Comparison of ENCODE assay signal across 10 cellular contexts in the genomic region with DNA sequence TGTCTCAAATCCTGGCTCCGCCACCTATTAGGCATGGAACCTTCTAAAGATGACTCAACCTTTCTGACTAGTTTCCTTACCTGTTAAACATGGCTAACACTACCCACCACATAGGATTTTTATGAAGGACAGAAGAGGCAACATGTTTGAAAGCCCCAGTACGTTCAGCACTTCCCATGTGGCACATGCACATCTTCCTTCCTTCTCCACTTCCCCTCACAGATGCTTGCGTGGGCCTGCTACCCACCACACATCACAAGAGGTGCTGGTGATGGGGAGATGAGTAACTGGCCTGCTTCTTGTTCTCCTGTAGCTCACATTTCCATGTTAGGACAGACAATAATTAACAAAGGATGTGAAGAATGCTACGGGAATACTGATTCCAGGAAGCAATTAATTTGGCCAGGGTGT. TPM values are rescaled to one million over a fixed set of nuclear protein-coding genes. Genes with fewer than 3 reads are reported as not detected.
A peak's percentile ranks its signal among the peaks of the same experiment; 100 is the strongest.
DNase-seq lines count a peak whose midpoint lies in the region; ATAC-seq, FAIRE-seq and TF ChIP-seq lines count a peak whose summit lies in the region.
"Had no signal": no experiment of that assay in that cellular context is flagged by ENCODE, and none has a peak within 500 bp of the region (broad histone marks: within the 10 kb centered on the region; RNA-seq: fewer than 3 reads in every experiment).

No MANE protein-coding gene starts in this region.

- TF ChIP-seq RAD21 in A549 (conservative IDR thresholded peaks at IDR 0.05 in 1 of 2, IDR thresholded peaks at IDR 0.05 in 1 of 2): no peak

- CTCF ChIA-PET in A549 (lab: Yijun Ruan, JAX): interaction anchor here (1.2 to 1.5 kb wide), 2 partner anchors 12 to 104 kb away, joined by 4 to 6 read pairs; no protein-coding TSS in a partner anchor

- 86% methylated on average over 4 of the region's 4 CpGs for whole genome bisulfite sequencing in A549 (ENCODE audit: missing lambda C conversion rate)

- TF ChIP-seq POLR2A in A549 (IDR thresholded peaks at IDR 0.05; ENCODE audit: low read length): no peak

- no peak overlapping the region for H3K27ac ChIP-seq in A549
- H3K27ac ChIP-seq: KMS-11, psoas muscle had no signal

- POLR2A ChIA-PET in A549 (lab: Yijun Ruan, JAX): no interaction called here

- 0 out of 3 replicates have a peak overlapping the region, but pooled peaks have one; percentile 5 for H3K4me2 ChIP-seq in A549
- H3K4me2 ChIP-seq: KMS-11 had no signal

- DNase-seq in A549 (ENCODE audit: low read depth in 1 of 2, low spot score in 1 of 2): no peak
- peak; percentile 47 to 61 for DNase-seq in activated CD4-positive, alpha-beta T cell treated with anti-CD3 and anti-CD28 coated beads, Interleukin-2, amount 50 U/mL, for 48 hours
- peak; percentile 57 for DNase-seq in foreskin melanocyte
- no peak for DNase-seq in GM19239 (ENCODE audit: insufficient read length, low spot score)
- DNase-seq in left lobe of liver (ENCODE audit: low spot score): no peak
- no peak for DNase-seq in SIG-M5 (lab: John Stamatoyannopoulos, UW)
- DNase-seq: psoas muscle had no signal

- peaks cover 9% of the 10 kb centered on the region; the same call in 2 of the 3 replicates for H3K4me1 ChIP-seq in A549
- H3K4me1 ChIP-seq: psoas muscle had no signal

- TF ChIP-seq CTCF in A549 (IDR thresholded peaks at IDR 0.05): no peak

- no peak for ATAC-seq in A549
- peak; percentile 9 for ATAC-seq in GM18870 (IDR thresholded peaks at IDR 0.05; ENCODE audit: unreplicated experiment)
- no peak for ATAC-seq in GM19397 (IDR thresholded peaks at IDR 0.05; ENCODE audit: unreplicated experiment)
- ATAC-seq in left lobe of liver: no peak
- ATAC-seq: psoas muscle had no signal

- H3K4me3 ChIP-seq in A549: no peak overlapping the region
- H3K4me3 ChIP-seq: psoas muscle had no signal

- H3K9me3 ChIP-seq in A549: no peaks in the 10 kb centered on the region
- H3K9me3 ChIP-seq: psoas muscle had no signal

- FAIRE-seq in A549 (lab: Jason Lieb, UNC) (no peak), GM19239 (lab: Jason Lieb, UNC) (no peak)

- TF ChIP-seq EP300 in A549 (IDR thresholded peaks at IDR 0.05): no peak

TF ChIP-seq in A549, 52 proteins besides CTCF, POLR2A, EP300 and RAD21:
- TF ChIP-seq HDAC2 (IDR thresholded peaks at IDR 0.05) (no peak), ESRRA (IDR thresholded peaks at IDR 0.05; ENCODE audit: borderline replicate concordance, low read length) (no peak), HEYL (CRISPR knock-in tag; IDR thresholded peaks at IDR 0.05) (no peak), CBX8 (IDR thresholded peaks at IDR 0.05) (no peak), HOXB13 (CRISPR knock-in tag; IDR thresholded peaks at IDR 0.05; ENCODE audit: low read depth) (no peak), BHLHE40 (IDR thresholded peaks at IDR 0.05; ENCODE audit: low read depth, low read length) (no peak), NFE2L2 (conservative IDR thresholded peaks at IDR 0.05; ENCODE audit: low read length) (no peak), TP53 (CRISPR knock-in tag; IDR thresholded peaks at IDR 0.05) (no peak), PHF8 (IDR thresholded peaks at IDR 0.05; ENCODE audit: borderline replicate concordance, low read depth) (no peak), KDM1A (IDR thresholded peaks at IDR 0.05; ENCODE audit: low read depth) (no peak), JUNB (IDR thresholded peaks at IDR 0.05) (no peak), HOXB5 (CRISPR knock-in tag; IDR thresholded peaks at IDR 0.05) (no peak)
- TF ChIP-seq, protein P1, sequence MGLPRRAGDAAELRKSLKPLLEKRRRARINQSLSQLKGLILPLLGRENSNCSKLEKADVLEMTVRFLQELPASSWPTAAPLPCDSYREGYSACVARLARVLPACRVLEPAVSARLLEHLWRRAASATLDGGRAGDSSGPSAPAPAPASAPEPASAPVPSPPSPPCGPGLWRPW (IDR thresholded peaks at IDR 0.05): no peak
- TF ChIP-seq, protein P2, sequence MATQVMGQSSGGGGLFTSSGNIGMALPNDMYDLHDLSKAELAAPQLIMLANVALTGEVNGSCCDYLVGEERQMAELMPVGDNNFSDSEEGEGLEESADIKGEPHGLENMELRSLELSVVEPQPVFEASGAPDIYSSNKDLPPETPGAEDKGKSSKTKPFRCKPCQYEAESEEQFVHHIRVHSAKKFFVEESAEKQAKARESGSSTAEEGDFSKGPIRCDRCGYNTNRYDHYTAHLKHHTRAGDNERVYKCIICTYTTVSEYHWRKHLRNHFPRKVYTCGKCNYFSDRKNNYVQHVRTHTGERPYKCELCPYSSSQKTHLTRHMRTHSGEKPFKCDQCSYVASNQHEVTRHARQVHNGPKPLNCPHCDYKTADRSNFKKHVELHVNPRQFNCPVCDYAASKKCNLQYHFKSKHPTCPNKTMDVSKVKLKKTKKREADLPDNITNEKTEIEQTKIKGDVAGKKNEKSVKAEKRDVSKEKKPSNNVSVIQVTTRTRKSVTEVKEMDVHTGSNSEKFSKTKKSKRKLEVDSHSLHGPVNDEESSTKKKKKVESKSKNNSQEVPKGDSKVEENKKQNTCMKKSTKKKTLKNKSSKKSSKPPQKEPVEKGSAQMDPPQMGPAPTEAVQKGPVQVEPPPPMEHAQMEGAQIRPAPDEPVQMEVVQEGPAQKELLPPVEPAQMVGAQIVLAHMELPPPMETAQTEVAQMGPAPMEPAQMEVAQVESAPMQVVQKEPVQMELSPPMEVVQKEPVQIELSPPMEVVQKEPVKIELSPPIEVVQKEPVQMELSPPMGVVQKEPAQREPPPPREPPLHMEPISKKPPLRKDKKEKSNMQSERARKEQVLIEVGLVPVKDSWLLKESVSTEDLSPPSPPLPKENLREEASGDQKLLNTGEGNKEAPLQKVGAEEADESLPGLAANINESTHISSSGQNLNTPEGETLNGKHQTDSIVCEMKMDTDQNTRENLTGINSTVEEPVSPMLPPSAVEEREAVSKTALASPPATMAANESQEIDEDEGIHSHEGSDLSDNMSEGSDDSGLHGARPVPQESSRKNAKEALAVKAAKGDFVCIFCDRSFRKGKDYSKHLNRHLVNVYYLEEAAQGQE (IDR thresholded peaks at IDR 0.05): no peak

RNA-seq across cellular contexts. Expression of gene ZBTB21, which starts 7.1 kb away (rescaled TPM):
- polyA plus RNA-seq in A549 (2011; rRNA removed): 12.4 and 13.1 TPM in 2 replicates
- 2.9 and 3.1 TPM in 2 replicates for polyA plus RNA-seq in A549 (2012; cell fraction: cytosol; rRNA removed)
- polyA plus RNA-seq in A549 (2012; cell fraction: nucleus; rRNA removed): 1.7 and 2.3 TPM in 2 replicates
- polyA plus RNA-seq in A549 (2017; fragmentation: RNase III; extraction: RNeasy Plus Mini Kit Qiagen cat#74134 plus additional on column Dnase treatment): 5.4 to 5.7 TPM (median 5.4 TPM) in 3 replicates
- 24.2 and 30.9 TPM in 2 replicates for polyA minus RNA-seq in A549 (2011; rRNA and poly(A)+ RNA removed)
- 4.2 TPM for total RNA-seq in left lobe of liver

RNA-seq across cellular contexts. Expression of gene C2CD2, which starts 49.2 kb away (rescaled TPM):
- polyA plus RNA-seq in A549 (2011; rRNA removed): 13.5 and 17.4 TPM in 2 replicates
- 7.4 and 8.4 TPM in 2 replicates for polyA plus RNA-seq in A549 (2012; cell fraction: cytosol; rRNA removed)
- 11.6 and 13.8 TPM in 2 replicates for polyA plus RNA-seq in A549 (2012; cell fraction: nucleus; rRNA removed)
- polyA plus RNA-seq in A549 (2017; fragmentation: RNase III; extraction: RNeasy Plus Mini Kit Qiagen cat#74134 plus additional on column Dnase treatment): 6.9 to 7.1 TPM (median 7.0 TPM) in 3 replicates
- 39.0 and 49.5 TPM in 2 replicates for polyA minus RNA-seq in A549 (2011; rRNA and poly(A)+ RNA removed)
- total RNA-seq in left lobe of liver: 10.5 TPM

Comparison
In these comparisons a context has a peak if more than half of its experiments do, and no peak if none do; other contexts are left out.
1. DNase-seq: peak in activated CD4-positive, alpha-beta T cell treated with anti-CD3 and anti-CD28 coated beads, Interleukin-2, amount 50 U/mL, for 48 hours (2 of 2) and foreskin melanocyte (single experiment); none in A549 (0 of 2), GM19239 (single experiment), left lobe of liver (single experiment) and SIG-M5 (single experiment).